ENCODE assay signal across 8 cellular contexts in genomic region chr15:34582461-34583357, GRCh38. TPM values are rescaled to one million over a fixed set of nuclear protein-coding genes. Genes with fewer than 3 reads are reported as not detected.
A peak's percentile ranks its signal among the peaks of the same experiment; 100 is the strongest.
DNase-seq lines count a peak whose midpoint lies in the region; ATAC-seq and TF ChIP-seq lines count a peak whose summit lies in the region.

No MANE protein-coding gene starts in this region.

- H4K20me1 ChIP-seq in OCI-LY3 (ENCODE audit: insufficient read depth, low read length), result peaks cover 24% of the 10 kb centered on the region

- H3K36me3 Mint-ChIP-seq in activated naive CD4-positive, alpha-beta T cell treated with anti-CD3 and anti-CD28 coated beads, Interleukin-2, amount 10 ng/mL, durations not matched to agents 7 days and 5 days, result peaks cover 3% of the 10 kb centered on the region

- DNase-seq in ACHN (peak; percentile 46), Right ventricle myocardium superior (peak; percentile 49), posterior vena cava (ENCODE audit: low spot score) (peak; percentile 80), Ammon's horn (ENCODE audit: low spot score) (no peak)
- DNase-seq in activated naive CD4-positive, alpha-beta T cell treated with anti-CD3 and anti-CD28 coated beads, Interleukin-2, amount 10 ng/mL, durations not matched to agents 7 days and 5 days, result peak; percentile 59

- peak overlapping the region; percentile 91 for H3K4me3 ChIP-seq in OCI-LY3 (ENCODE audit: low read length)

- peaks cover 67% of the 10 kb centered on the region for H3K79me2 ChIP-seq in OCI-LY3 (ENCODE audit: low read length)

- H3K4me1 ChIP-seq in OCI-LY3 (ENCODE audit: low read length), result peaks cover 13% of the 10 kb centered on the region

- peak overlapping the region; percentile 88 for H3K4me3 Mint-ChIP-seq in activated naive CD4-positive, alpha-beta T cell treated with anti-CD3 and anti-CD28 coated beads, Interleukin-2, amount 10 ng/mL, durations not matched to agents 7 days and 5 days

- no peaks in the 10 kb centered on the region for H3K36me3 ChIP-seq in OCI-LY3 (replicated peaks; ENCODE audit: low read depth, low read length)

- TF ChIP-seq CTCF in OCI-LY3 (IDR thresholded peaks at IDR 0.05; ENCODE audit: low read depth, low read length), result no peak

- in situ Hi-C loops in ACHN (cut with HindIII; ENCODE audit: low pct_ligation_motif_present, low pct_unique_long_range_greater_than_20kb, low sequenced_read_pairs), result no loop called here

- H3K27ac ChIP-seq in OCI-LY3 (ENCODE audit: low read length), result peak overlapping the region; percentile 45; the same call in 1 of the 2 replicates

- peaks cover 15% of the 10 kb centered on the region for H3K27me3 Mint-ChIP-seq in activated naive CD4-positive, alpha-beta T cell treated with anti-CD3 and anti-CD28 coated beads, Interleukin-2, amount 10 ng/mL, durations not matched to agents 7 days and 5 days

- ATAC-seq in GM18498 (IDR thresholded peaks at IDR 0.05; ENCODE audit: unreplicated experiment) (peak; percentile 60), HG02884 (IDR thresholded peaks at IDR 0.05; ENCODE audit: unreplicated experiment) (peak; percentile 47), Right ventricle myocardium superior (ENCODE audit: poor library complexity) (peak; percentile 61)

- no peaks in the 10 kb centered on the region for H3K27me3 ChIP-seq in OCI-LY3 (ENCODE audit: low read depth, low read length)

- CTCF ChIA-PET in activated naive CD4-positive, alpha-beta T cell treated with anti-CD3 and anti-CD28 coated beads, Interleukin-2, amount 10 ng/mL, durations not matched to agents 7 days and 5 days (lab: Charles Lee), result interaction anchor here (1.0 to 1.7 kb wide), 4 partner anchors 215 to 473 kb away, joined by 3 to 6 read pairs (median 4); partner anchors contain the start of gene LPCAT4

- H3K27ac Mint-ChIP-seq in activated naive CD4-positive, alpha-beta T cell treated with anti-CD3 and anti-CD28 coated beads, Interleukin-2, amount 10 ng/mL, durations not matched to agents 7 days and 5 days, result peak overlapping the region; percentile 84

- no peaks in the 10 kb centered on the region for H3K9me3 ChIP-seq in OCI-LY3 (ENCODE audit: insufficient read depth, low read length)

- intact Hi-C loops in Right ventricle myocardium superior (cut with DNase I) (loop anchor here (5.0 kb wide), 1 partner anchor 145 kb away; the partner anchor contains the start of gene GOLGA8A), posterior vena cava (cut with DNase I) (no loop called here)

- peak overlapping the region; percentile 99 for H3K4me2 ChIP-seq in OCI-LY3 (ENCODE audit: low read length)

- H3K4me1 Mint-ChIP-seq in activated naive CD4-positive, alpha-beta T cell treated with anti-CD3 and anti-CD28 coated beads, Interleukin-2, amount 10 ng/mL, durations not matched to agents 7 days and 5 days, result peaks cover 46% of the 10 kb centered on the region

- 0 out of 2 replicates have a peak overlapping the region, but pooled peaks have one; percentile 15 for H2AFZ ChIP-seq in OCI-LY3 (ENCODE audit: low read depth, low read length)

- H3K9me3 Mint-ChIP-seq in activated naive CD4-positive, alpha-beta T cell treated with anti-CD3 and anti-CD28 coated beads, Interleukin-2, amount 10 ng/mL, durations not matched to agents 7 days and 5 days, result no peaks in the 10 kb centered on the region

- peak overlapping the region; percentile 84 for H3K9ac ChIP-seq in OCI-LY3 (ENCODE audit: low read length)

RNA-seq across cellular contexts. Expression of gene GOLGA8B, which starts 0.7 kb away (rescaled TPM):
- total RNA-seq in Right ventricle myocardium superior (9.1 TPM), posterior vena cava (10 to 100 TPM; 41.8 to 52.0 TPM)
